Comparison of ENCODE assay signal across 1 cellular context in genomic region chr1:37480125-37480466, GRCh38.
TF ChIP-seq lines count a peak whose summit lies in the region.

No MANE protein-coding gene starts in this region.

TF ChIP-seq in IMR-90, 13 proteins besides CTCF, POLR2A, EP300 and RAD21:
- TF ChIP-seq USF2 (IDR thresholded peaks at IDR 0.05; ENCODE audit: low read depth, low read length) (no peak), CEBPB (IDR thresholded peaks at IDR 0.05; ENCODE audit: low read depth, low read length) (no peak), MXI1 (IDR thresholded peaks at IDR 0.05; ENCODE audit: borderline replicate concordance, low read depth, low read length) (no peak), SMC3 (IDR thresholded peaks at IDR 0.05; ENCODE audit: low read depth, low read length) (no peak), BHLHE40 (IDR thresholded peaks at IDR 0.05; ENCODE audit: low read depth, low read length) (no peak), MAZ (IDR thresholded peaks at IDR 0.05; ENCODE audit: borderline replicate concordance, low read depth, low read length) (no peak), FOS (IDR thresholded peaks at IDR 0.05; ENCODE audit: low read depth, low read length) (no peak), CHD1 (IDR thresholded peaks at IDR 0.05; ENCODE audit: low read depth, low read length) (no peak), NFE2L2 (IDR thresholded peaks at IDR 0.05; ENCODE audit: low read depth, low read length) (no peak), RCOR1 (IDR thresholded peaks at IDR 0.05; ENCODE audit: insufficient replicate concordance, low read length) (no peak), MAFK (IDR thresholded peaks at IDR 0.05; ENCODE audit: low read depth, low read length) (no peak), RFX5 (IDR thresholded peaks at IDR 0.05; ENCODE audit: low read depth, low read length) (no peak)
- TF ChIP-seq, protein P1, sequence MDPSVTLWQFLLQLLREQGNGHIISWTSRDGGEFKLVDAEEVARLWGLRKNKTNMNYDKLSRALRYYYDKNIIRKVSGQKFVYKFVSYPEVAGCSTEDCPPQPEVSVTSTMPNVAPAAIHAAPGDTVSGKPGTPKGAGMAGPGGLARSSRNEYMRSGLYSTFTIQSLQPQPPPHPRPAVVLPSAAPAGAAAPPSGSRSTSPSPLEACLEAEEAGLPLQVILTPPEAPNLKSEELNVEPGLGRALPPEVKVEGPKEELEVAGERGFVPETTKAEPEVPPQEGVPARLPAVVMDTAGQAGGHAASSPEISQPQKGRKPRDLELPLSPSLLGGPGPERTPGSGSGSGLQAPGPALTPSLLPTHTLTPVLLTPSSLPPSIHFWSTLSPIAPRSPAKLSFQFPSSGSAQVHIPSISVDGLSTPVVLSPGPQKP (IDR thresholded peaks at IDR 0.05; ENCODE audit: borderline replicate concordance, low read depth, low read length), result no peak
